In genomic region chr3:185076219-185076618, GRCh38 we compare ENCODE assay signal across 16 cellular contexts.
DNase-seq lines count a peak whose midpoint lies in the region; ATAC-seq and TF ChIP-seq lines count a peak whose summit lies in the region.
"Had no signal": no experiment of that assay in that cellular context is flagged by ENCODE, and none has a peak within 500 bp of the region (broad histone marks: within the 10 kb centered on the region; RNA-seq: fewer than 3 reads in every experiment).

No MANE protein-coding gene starts in this region.

- intact Hi-C loops in left colon (cut with DNase I, micrococcal nuclease) (no loop called here), sciatic nerve (cut with DNase I) (no loop called here)

- peak; percentile 25 for ATAC-seq in left colon
- peak; percentile 7 for ATAC-seq in sciatic nerve
- ATAC-seq in GM18868 (IDR thresholded peaks at IDR 0.05; ENCODE audit: unreplicated experiment) = no peak
- ATAC-seq: GM12878, GM23338 had no signal

- DNase-seq in GM10266 (ENCODE audit: extremely low spot score) (peak; percentile 2), LNCaP clone FGC (ENCODE audit: low read depth) (peak; percentile 40), left colon (no peak), sciatic nerve (ENCODE audit: low spot score) (no peak), CD1c-positive myeloid dendritic cell (ENCODE audit: extremely low spot score) (no peak)
- DNase-seq: ACHN; BE2C; C1 segment of cervical spinal cord; CD4-positive, alpha-beta T cell; DMS153; DMS79; GF-D8; HCEC 1CT had no signal

- H3K4me3 ChIP-seq in LNCaP clone FGC (ENCODE audit: low read depth, low read length) = no peak overlapping the region
- H3K4me3 ChIP-seq: GM12878, GM23338 had no signal

- TF ChIP-seq CTCF in GM10266 (IDR thresholded peaks at IDR 0.05; ENCODE audit: control insufficient read depth, insufficient read depth, low read depth, missing control alignments) (no peak), LNCaP clone FGC (IDR thresholded peaks at IDR 0.05; ENCODE audit: control insufficient read depth, extremely low read depth, insufficient read depth) (no peak)

Comparison
In these comparisons a context has a peak if more than half of its experiments do, and no peak if none do; other contexts are left out.
1. DNase-seq: peak in GM10266 (single experiment) and LNCaP clone FGC (single experiment); none in left colon (0 of 2), sciatic nerve (single experiment) and CD1c-positive myeloid dendritic cell (single experiment).